16 cellular contexts compared by ENCODE assay signal in genomic region chr17:29032798-29033197, GRCh38. TPM values are rescaled to one million over a fixed set of nuclear protein-coding genes. Genes with fewer than 3 reads are reported as not detected.
DNase-seq lines count a peak whose midpoint lies in the region; ATAC-seq and TF ChIP-seq lines count a peak whose summit lies in the region.
"Had no signal": no experiment of that assay in that cellular context is flagged by ENCODE, and none has a peak within 500 bp of the region (broad histone marks: within the 10 kb centered on the region; RNA-seq: fewer than 3 reads in every experiment).

No MANE protein-coding gene starts in this region.

- ATAC-seq in HG03520 (IDR thresholded peaks at IDR 0.05; ENCODE audit: unreplicated experiment): no peak
- ATAC-seq: A549, Panc1 had no signal

- H3K4me1 Mint-ChIP-seq in T-helper 2 cell treated with Interferon-gamma antibody and Interleukin-4, amounts not matched to agents 5 μg/mL and 100 μg/mL, for 36 hours (ENCODE audit: low read depth): no peaks in the 10 kb centered on the region

- H3K9me3 ChIP-seq in MG63 (peaks cover 13% of the 10 kb centered on the region), iPS-20b (ENCODE audit: insufficient read depth, low read depth, low read length) (peaks cover 10% of the 10 kb centered on the region; the same call in 1 of the 2 replicates)

- peak overlapping the region; percentile 63; the same call in 1 of the 2 replicates for H3K9ac ChIP-seq in iPS-20b (ENCODE audit: low read depth, low read length)

- no peak overlapping the region for H3K4me3 Mint-ChIP-seq in T-helper 2 cell treated with Interferon-gamma antibody and Interleukin-4, amounts not matched to agents 5 μg/mL and 100 μg/mL, for 36 hours

- H3K36me3 ChIP-seq in MG63: no peaks in the 10 kb centered on the region
- no peaks in the 10 kb centered on the region for H3K36me3 ChIP-seq in iPS-20b (ENCODE audit: insufficient read depth, low read depth, low read length)

- H3K9me3 Mint-ChIP-seq in T-helper 2 cell treated with Interferon-gamma antibody and Interleukin-4, amounts not matched to agents 5 μg/mL and 100 μg/mL, for 36 hours: peaks cover 9% of the 10 kb centered on the region

- H3K27me3 Mint-ChIP-seq in T-helper 2 cell treated with Interferon-gamma antibody and Interleukin-4, amounts not matched to agents 5 μg/mL and 100 μg/mL, for 36 hours (ENCODE audit: low read depth): peaks cover 33% of the 10 kb centered on the region

- H3K27ac ChIP-seq in iPS-20b (ENCODE audit: low read length): peak overlapping the region; percentile 26
- H3K27ac ChIP-seq: A549 had no signal

- no peak overlapping the region for H3K27ac Mint-ChIP-seq in T-helper 2 cell treated with Interferon-gamma antibody and Interleukin-4, amounts not matched to agents 5 μg/mL and 100 μg/mL, for 36 hours

- no peak for TF ChIP-seq CTCF in cardiac fibroblast (IDR thresholded peaks at IDR 0.05; ENCODE audit: low read depth, low read length)

- no peaks in the 10 kb centered on the region for H3K36me3 Mint-ChIP-seq in T-helper 2 cell treated with Interferon-gamma antibody and Interleukin-4, amounts not matched to agents 5 μg/mL and 100 μg/mL, for 36 hours (ENCODE audit: low read depth)

- H3K4me3 ChIP-seq in MG63: no peak overlapping the region
- no peak overlapping the region for H3K4me3 ChIP-seq in cardiac fibroblast (replicated peaks in 1 of 2; ENCODE audit: low read depth in 2 of 2, low read length in 2 of 2)
- H3K4me3 ChIP-seq in iPS-20b (ENCODE audit: low read length): peak overlapping the region; percentile 37; the same call in 1 of the 2 replicates
- H3K4me3 ChIP-seq: A549 had no signal

- H3K27me3 ChIP-seq in MG63 (no peaks in the 10 kb centered on the region; the same call in 1 of the 2 replicates), iPS-20b (ENCODE audit: insufficient read depth, low read length) (no peaks in the 10 kb centered on the region)

- peaks cover 45% of the 10 kb centered on the region for H3K4me1 ChIP-seq in iPS-20b (ENCODE audit: insufficient read depth, low read length)
- H3K4me1 ChIP-seq: A549 had no signal

- peak; percentile 30 for DNase-seq in ELF-1 (ENCODE audit: low read depth, low spot score)
- peak; percentile 59 for DNase-seq in MG63
- peak; percentile 15 to 29 for DNase-seq in cardiac fibroblast (ENCODE audit: low read depth in 2 of 2)
- DNase-seq in T-helper 2 cell treated with Interferon-gamma antibody and Interleukin-4, amounts not matched to agents 5 μg/mL and 100 μg/mL, for 36 hours (ENCODE audit: low spot score): no peak
- no peak for DNase-seq in NCI-H1105 (lab: John Stamatoyannopoulos, UW)
- DNase-seq in NCI-H774 (lab: John Stamatoyannopoulos, UW): no peak
- DNase-seq: COR-L47, DMS153, Karpas-422, NCI-H345, NCI-H69, Right ventricle myocardium superior had no signal

RNA-seq across cellular contexts. Expression of gene PIPOX, which starts 10.1 kb away (rescaled TPM):
- total RNA-seq in MG63 (2014; rRNA removed; shearing (Covaris generic); ENCODE audit: low replicate concordance): 0.69 and 1.6 TPM in 2 replicates

RNA-seq across cellular contexts. Expression of gene SEZ6, which starts 27.0 kb away (rescaled TPM):
- not detected in 2 replicates for total RNA-seq in MG63 (2014; rRNA removed; shearing (Covaris generic); ENCODE audit: low replicate concordance)
- total RNA-seq: Right ventricle myocardium superior had no signal

Comparison
In these comparisons a context has a peak if more than half of its experiments do, and no peak if none do; other contexts are left out.
1. DNase-seq: peak in ELF-1 (single experiment), MG63 (single experiment) and cardiac fibroblast (2 of 2); none in T-helper 2 cell treated with Interferon-gamma antibody and Interleukin-4, amounts not matched to agents 5 μg/mL and 100 μg/mL, for 36 hours (single experiment), NCI-H1105 (single experiment) and NCI-H774 (single experiment).